ENCODE assay signal across 8 cellular contexts in genomic region chr16:4957420-4957719, GRCh38. TPM values are rescaled to one million over a fixed set of nuclear protein-coding genes. Genes with fewer than 3 reads are reported as not detected.
DNase-seq lines count a peak whose midpoint lies in the region; ATAC-seq, FAIRE-seq and TF ChIP-seq lines count a peak whose summit lies in the region.

No MANE protein-coding gene starts in this region.

- no peaks in the 10 kb centered on the region for H3K79me2 ChIP-seq in astrocyte (ENCODE audit: insufficient read depth, low read length)

- peaks cover 5% of the 10 kb centered on the region for H4K20me1 ChIP-seq in astrocyte (ENCODE audit: insufficient read depth, low read length)

- no peak for TF ChIP-seq CTCF in astrocyte (IDR thresholded peaks at IDR 0.05; ENCODE audit: insufficient read depth, low read depth, low read length)
- no peak for TF ChIP-seq CTCF in left lung (IDR thresholded peaks at IDR 0.05)

- H3K9me3 Mint-ChIP-seq in activated CD4-positive, alpha-beta T cell treated with anti-CD3 and anti-CD28 coated beads, Interleukin-2, amount 10 ng/mL, durations not matched to agents 7 days and 5 days, result no peaks in the 10 kb centered on the region
- no peaks in the 10 kb centered on the region for H3K9me3 Mint-ChIP-seq in astrocyte (ENCODE audit: unreplicated experiment)

- peaks cover 32% of the 10 kb centered on the region for H3K27me3 Mint-ChIP-seq in activated CD4-positive, alpha-beta T cell treated with anti-CD3 and anti-CD28 coated beads, Interleukin-2, amount 10 ng/mL, durations not matched to agents 7 days and 5 days
- H3K27me3 Mint-ChIP-seq in astrocyte (ENCODE audit: low read depth, unreplicated experiment), result no peaks in the 10 kb centered on the region

- POLR2A ChIA-PET in activated CD4-positive, alpha-beta T cell treated with anti-CD3 and anti-CD28 coated beads, Interleukin-2, amount 10 ng/mL, durations not matched to agents 7 days and 5 days (lab: Charles Lee), result no interaction called here

- H3K4me3 Mint-ChIP-seq in activated CD4-positive, alpha-beta T cell treated with anti-CD3 and anti-CD28 coated beads, Interleukin-2, amount 10 ng/mL, durations not matched to agents 7 days and 5 days, result peak overlapping the region; percentile 80
- peak overlapping the region; percentile 85 for H3K4me3 Mint-ChIP-seq in astrocyte (ENCODE audit: unreplicated experiment)

- ATAC-seq in left lung (no peak), GM21576 (IDR thresholded peaks at IDR 0.05; ENCODE audit: unreplicated experiment) (no peak)

- H3K9me3 ChIP-seq in astrocyte (ENCODE audit: insufficient read depth, low read depth, low read length) (no peaks in the 10 kb centered on the region), left lung (no peaks in the 10 kb centered on the region)

- peak overlapping the region; percentile 99 for H3K4me2 ChIP-seq in astrocyte (ENCODE audit: low read length)

- H3K4me3 ChIP-seq in astrocyte (ENCODE audit: insufficient read depth, low read depth, low read length) (peak overlapping the region; percentile 75), left lung (peak overlapping the region; percentile 30 to 48)

- H2AFZ ChIP-seq in astrocyte (ENCODE audit: low read depth, low read length), result peak overlapping the region; percentile 92

- no peak for FAIRE-seq in astrocyte (lab: Jason Lieb, UNC)

- H3K4me1 ChIP-seq in astrocyte (ENCODE audit: insufficient read depth, low read length), result peaks cover 10% of the 10 kb centered on the region
- H3K4me1 ChIP-seq in left lung, result peaks cover 4 to 25% of the 10 kb centered on the region in 2 donors

- H3K36me3 Mint-ChIP-seq in activated CD4-positive, alpha-beta T cell treated with anti-CD3 and anti-CD28 coated beads, Interleukin-2, amount 10 ng/mL, durations not matched to agents 7 days and 5 days (ENCODE audit: low read depth), result no peaks in the 10 kb centered on the region
- H3K36me3 Mint-ChIP-seq in astrocyte (ENCODE audit: low read depth, unreplicated experiment), result no peaks in the 10 kb centered on the region

- H3K9ac ChIP-seq in astrocyte (ENCODE audit: low read length), result peak overlapping the region; percentile 58

- CTCF ChIA-PET in activated CD4-positive, alpha-beta T cell treated with anti-CD3 and anti-CD28 coated beads, Interleukin-2, amount 10 ng/mL, durations not matched to agents 7 days and 5 days (lab: Charles Lee), result interaction anchor here (0.7 to 1.5 kb wide), 3 partner anchors 9 to 1265 kb away, joined by 3 to 6 read pairs (median 3); no protein-coding TSS in a partner anchor

- peak overlapping the region; percentile 27 for H3K27ac Mint-ChIP-seq in activated CD4-positive, alpha-beta T cell treated with anti-CD3 and anti-CD28 coated beads, Interleukin-2, amount 10 ng/mL, durations not matched to agents 7 days and 5 days
- peak overlapping the region; percentile 20 for H3K27ac Mint-ChIP-seq in astrocyte (ENCODE audit: unreplicated experiment)

- peaks cover 21% of the 10 kb centered on the region for H3K4me1 Mint-ChIP-seq in activated CD4-positive, alpha-beta T cell treated with anti-CD3 and anti-CD28 coated beads, Interleukin-2, amount 10 ng/mL, durations not matched to agents 7 days and 5 days
- peaks cover 2% of the 10 kb centered on the region for H3K4me1 Mint-ChIP-seq in astrocyte (ENCODE audit: low read depth, unreplicated experiment)

- H3K36me3 ChIP-seq in astrocyte (ENCODE audit: insufficient read depth, low read length), result no peaks in the 10 kb centered on the region
- H3K36me3 ChIP-seq in left lung, result no peaks in the 10 kb centered on the region

- intact Hi-C loops in left lung (cut with DNase I), result no loop called here

- H3K27ac ChIP-seq in astrocyte (ENCODE audit: low read depth, low read length) (no peak overlapping the region), left lung (peak overlapping the region; percentile 30 to 65), temporal lobe (ENCODE audit: low read depth, low read length) (peak overlapping the region; percentile 64)

- DNase-seq in activated CD4-positive, alpha-beta T cell treated with anti-CD3 and anti-CD28 coated beads, Interleukin-2, amount 10 ng/mL, durations not matched to agents 7 days and 5 days, result no peak
- no peak for DNase-seq in activated CD4-positive, alpha-beta T cell treated with anti-CD3 and anti-CD28 coated beads for 48 hours
- DNase-seq in astrocyte (ENCODE audit: low read depth) (no peak), left lung (no peak), NCI-H226 (no peak), mesenteric fat pad (ENCODE audit: low spot score) (no peak)

- H3K27me3 ChIP-seq in astrocyte (ENCODE audit: insufficient read depth, low read length), result peaks cover 10% of the 10 kb centered on the region
- H3K27me3 ChIP-seq in left lung, result peaks cover 0 to 30% of the 10 kb centered on the region in 2 donors

RNA-seq across cellular contexts. Expression of gene SEC14L5, which starts 0.8 kb away (rescaled TPM):
- total RNA-seq in activated CD4-positive, alpha-beta T cell treated with anti-CD3 and anti-CD28 coated beads, Interleukin-2, amount 10 ng/mL, durations not matched to agents 7 days and 5 days, result not detected
- total RNA-seq in astrocyte (0.12 and 0.32 TPM in 2 replicates), left lung (under 1 TPM; 0.52 to 0.76 TPM), temporal lobe (0.49 TPM), mesenteric fat pad (0.35 TPM)

RNA-seq across cellular contexts. Expression of gene PPL, which starts 20.4 kb away (rescaled TPM):
- total RNA-seq in activated CD4-positive, alpha-beta T cell treated with anti-CD3 and anti-CD28 coated beads, Interleukin-2, amount 10 ng/mL, durations not matched to agents 7 days and 5 days, result not detected
- 5.8 and 12.3 TPM in 2 replicates for total RNA-seq in astrocyte
- total RNA-seq in left lung, result 10 to 100 TPM; 69.8 to 77.1 TPM
- total RNA-seq in temporal lobe, result 0.49 TPM
- total RNA-seq in mesenteric fat pad, result 10.9 TPM
